In genomic region chr19:51009061-51009891, GRCh38 we compare ENCODE assay signal across 22 cellular contexts. TPM values are rescaled to one million over a fixed set of nuclear protein-coding genes. Genes with fewer than 3 reads are reported as not detected.
DNase-seq lines count a peak whose midpoint lies in the region; ATAC-seq, FAIRE-seq and TF ChIP-seq lines count a peak whose summit lies in the region.
"Had no signal": no experiment of that assay in that cellular context is flagged by ENCODE, and none has a peak within 500 bp of the region (broad histone marks: within the 10 kb centered on the region; RNA-seq: fewer than 3 reads in every experiment).

No MANE protein-coding gene starts in this region.

- no peak overlapping the region for H4K12ac ChIP-seq in trophoblast cell (ENCODE audit: low read depth, low read length)

- H3K27me3 Mint-ChIP-seq in activated T-helper 17 cell treated with anti-CD3 and anti-CD28 coated beads, Interleukin-2, amount 50 U/mL, for 72 hours, result peaks cover 38% of the 10 kb centered on the region
- H3K27me3 Mint-ChIP-seq in nephron progenitor cell (ENCODE audit: low read depth, poor library complexity), result peaks cover 77% of the 10 kb centered on the region

- H3K36me3 Mint-ChIP-seq in activated T-helper 17 cell treated with anti-CD3 and anti-CD28 coated beads, Interleukin-2, amount 50 U/mL, for 72 hours (ENCODE audit: low read depth), result no peaks in the 10 kb centered on the region
- H3K36me3 Mint-ChIP-seq in stimulated activated effector memory CD8-positive, alpha-beta T cell treated with anti-CD3 and anti-CD28 coated beads, Interleukin-12 subunit alpha, Interleukin-12 subunit beta, amount 100 ng/mL, for 72 hours, result no peaks in the 10 kb centered on the region
- H3K36me3 Mint-ChIP-seq in nephron progenitor cell (ENCODE audit: low read depth), result no peaks in the 10 kb centered on the region
- H3K36me3 Mint-ChIP-seq: CD4-positive, alpha-beta memory T cell; IgD-negative memory B cell had no signal

- H3K4me2 ChIP-seq in keratinocyte (ENCODE audit: control insufficient read depth, extremely low read depth, insufficient read depth, low read depth, low read length) (peak overlapping the region; percentile 62), trophoblast cell (ENCODE audit: low read length) (no peak overlapping the region)
- H3K4me2 ChIP-seq: BLaER1 had no signal

- no peak overlapping the region for H3K23ac ChIP-seq in trophoblast cell (ENCODE audit: low read length)

- H2BK5ac ChIP-seq in trophoblast cell (ENCODE audit: low read depth, low read length, poor library complexity), result no peak overlapping the region

- H4K20me1 ChIP-seq in keratinocyte (ENCODE audit: control insufficient read depth, extremely low read depth, insufficient read depth, low read length), result no peaks in the 10 kb centered on the region
- H4K20me1 ChIP-seq: BLaER1 had no signal

- no peak overlapping the region for H3K4me3 Mint-ChIP-seq in activated T-helper 17 cell treated with anti-CD3 and anti-CD28 coated beads, Interleukin-2, amount 50 U/mL, for 72 hours
- no peak overlapping the region for H3K4me3 Mint-ChIP-seq in stimulated activated effector memory CD8-positive, alpha-beta T cell treated with anti-CD3 and anti-CD28 coated beads, Interleukin-12 subunit alpha, Interleukin-12 subunit beta, amount 100 ng/mL, for 72 hours
- H3K4me3 Mint-ChIP-seq in nephron progenitor cell, result no peak overlapping the region
- H3K4me3 Mint-ChIP-seq: CD4-positive, alpha-beta memory T cell; IgD-negative memory B cell had no signal

- no peaks in the 10 kb centered on the region for H3K9me3 Mint-ChIP-seq in activated T-helper 17 cell treated with anti-CD3 and anti-CD28 coated beads, Interleukin-2, amount 50 U/mL, for 72 hours
- H3K9me3 Mint-ChIP-seq in stimulated activated effector memory CD8-positive, alpha-beta T cell treated with anti-CD3 and anti-CD28 coated beads, Interleukin-12 subunit alpha, Interleukin-12 subunit beta, amount 100 ng/mL, for 72 hours, result no peaks in the 10 kb centered on the region
- H3K9me3 Mint-ChIP-seq in nephron progenitor cell, result no peaks in the 10 kb centered on the region

- H4K91ac ChIP-seq in trophoblast cell (ENCODE audit: low read depth, low read length), result no peak overlapping the region

- no peak for TF ChIP-seq CTCF in keratinocyte (optimal IDR thresholded peaks at IDR 0.05 in 1 of 3, IDR thresholded peaks at IDR 0.05 in 1 of 3, conservative IDR thresholded peaks at IDR 0.05 in 1 of 3; ENCODE audit: extremely low read depth in 1 of 3, insufficient read depth in 2 of 3, low read length in 3 of 3)
- TF ChIP-seq CTCF in nephron progenitor cell (IDR thresholded peaks at IDR 0.05), result no peak

- no peak overlapping the region for H2BK12ac ChIP-seq in trophoblast cell (ENCODE audit: low read length)

- ATAC-seq in activated T-helper 17 cell treated with anti-CD3 and anti-CD28 coated beads, Interleukin-2, amount 50 U/mL, for 72 hours (replicated peaks), result peak; percentile 34
- ATAC-seq in stimulated activated effector memory CD8-positive, alpha-beta T cell treated with anti-CD3 and anti-CD28 coated beads, Interleukin-12 subunit alpha, Interleukin-12 subunit beta, amount 100 ng/mL, for 72 hours, result peak; percentile 40
- ATAC-seq: Right ventricle myocardium inferior had no signal

- dilution Hi-C loops in keratinocyte (cut with MboI; ENCODE audit: extremely low pct_ligation_motif_present, low sequenced_read_pairs), result no loop called here

- no peaks in the 10 kb centered on the region for H3K4me1 Mint-ChIP-seq in activated T-helper 17 cell treated with anti-CD3 and anti-CD28 coated beads, Interleukin-2, amount 50 U/mL, for 72 hours
- no peaks in the 10 kb centered on the region for H3K4me1 Mint-ChIP-seq in stimulated activated effector memory CD8-positive, alpha-beta T cell treated with anti-CD3 and anti-CD28 coated beads, Interleukin-12 subunit alpha, Interleukin-12 subunit beta, amount 100 ng/mL, for 72 hours
- H3K4me1 Mint-ChIP-seq in nephron progenitor cell, result peaks cover 11% of the 10 kb centered on the region
- H3K4me1 Mint-ChIP-seq: CD4-positive, alpha-beta memory T cell had no signal

- DNase-seq in H7 (peak; percentile 29), keratinocyte (ENCODE audit: low read depth, low spot score) (no peak), kidney tubule cell (ENCODE audit: low spot score) (no peak), trophoblast cell (no peak), nephron progenitor cell (no peak)
- no peak for DNase-seq in stimulated activated effector memory CD8-positive, alpha-beta T cell treated with anti-CD3 and anti-CD28 coated beads, Interleukin-12 subunit alpha, Interleukin-12 subunit beta, amount 100 ng/mL, for 72 hours (ENCODE audit: low spot score in 2 of 2)
- DNase-seq: Caco-2; CD4-positive, alpha-beta memory T cell; GM23248; NCI-H1105; NCI-H2081 treated with DMSO at 0.1 percent for 48 hours; NCI-H446; NCI-H526; Peyer's patch had no signal

- H3K9me1 ChIP-seq in keratinocyte (ENCODE audit: control insufficient read depth, extremely low read depth, insufficient read depth, low read length), result no peaks in the 10 kb centered on the region

- no peaks in the 10 kb centered on the region for H3K79me1 ChIP-seq in trophoblast cell (ENCODE audit: low read length)

- no peak overlapping the region for H2AK5ac ChIP-seq in trophoblast cell (ENCODE audit: low read length)

- no peak overlapping the region for H3K14ac ChIP-seq in trophoblast cell (ENCODE audit: low read length)

- H3K9me3 ChIP-seq in keratinocyte (ENCODE audit: control insufficient read depth, low read depth, low read length), result no peaks in the 10 kb centered on the region
- peaks cover 3% of the 10 kb centered on the region for H3K9me3 ChIP-seq in trophoblast cell (ENCODE audit: insufficient read depth, low read depth, low read length)
- H3K9me3 ChIP-seq: BLaER1, Caco-2, Peyer's patch, SJSA1 had no signal

- peaks cover 38% of the 10 kb centered on the region for H3K4me1 ChIP-seq in keratinocyte (ENCODE audit: control insufficient read depth, extremely low read depth, insufficient read depth, low read length)
- H3K4me1 ChIP-seq in trophoblast cell (ENCODE audit: control insufficient read depth in 1 of 2, insufficient read depth in 2 of 2, low read length in 2 of 2), result peaks cover 0 to 6% of the 10 kb centered on the region in 2 experiments
- H3K4me1 ChIP-seq: Caco-2, Peyer's patch, SJSA1 had no signal

- H4K8ac ChIP-seq in trophoblast cell (ENCODE audit: low read depth, low read length), result no peak overlapping the region

- no peaks in the 10 kb centered on the region for H3K79me2 ChIP-seq in keratinocyte (ENCODE audit: control insufficient read depth, insufficient read depth, low read length)
- H3K79me2 ChIP-seq in trophoblast cell (ENCODE audit: control insufficient read depth, insufficient read depth, low read length, poor library complexity), result no peaks in the 10 kb centered on the region

- H2AFZ ChIP-seq in keratinocyte (ENCODE audit: control insufficient read depth, low read length) (no peak overlapping the region), trophoblast cell (ENCODE audit: insufficient read depth, low read length, poor library complexity) (no peak overlapping the region)
- H2AFZ ChIP-seq: GM23248 had no signal

- H3K18ac ChIP-seq in trophoblast cell (ENCODE audit: low read length), result no peak overlapping the region

- H3K4me3 ChIP-seq in H7 (ENCODE audit: insufficient read depth, low read depth, low read length), result no peak overlapping the region
- H3K4me3 ChIP-seq in keratinocyte (ENCODE audit: control insufficient read depth in 2 of 3, extremely low read depth in 1 of 3, insufficient read depth in 2 of 3, low read depth in 1 of 3, low read length in 3 of 3), result peak overlapping the region in 1 of 3 experiments; percentile 31
- no peak overlapping the region for H3K4me3 ChIP-seq in trophoblast cell (ENCODE audit: low read depth, low read length)
- H3K4me3 ChIP-seq: BLaER1, GM23248, Peyer's patch, SJSA1 had no signal

- no CpG with 5 or more reads among the region's 19 CpGs for WGBS in trophoblast cell (ENCODE audit: extremely low coverage, insufficient coverage, insufficient read length)

- no peak overlapping the region for H3K4ac ChIP-seq in trophoblast cell (ENCODE audit: low read depth, low read length)

- H3K36me3 ChIP-seq in H7 (replicated peaks; ENCODE audit: control insufficient read depth, insufficient read depth, low read length) (no peaks in the 10 kb centered on the region), keratinocyte (ENCODE audit: control insufficient read depth in 2 of 2, extremely low read depth in 1 of 2, insufficient read depth in 2 of 2, low read length in 2 of 2) (peaks cover under 1 to 4% of the 10 kb centered on the region in 2 experiments), trophoblast cell (ENCODE audit: control insufficient read depth in 1 of 2, insufficient read depth in 2 of 2, low read length in 2 of 2) (no peaks in the 10 kb centered on the region)
- H3K36me3 ChIP-seq: BLaER1, Peyer's patch, SJSA1 had no signal

- FAIRE-seq in keratinocyte (lab: Jason Lieb, UNC), result peak; percentile 32
- FAIRE-seq: GM12892 had no signal

- H3K27ac ChIP-seq in keratinocyte (ENCODE audit: control insufficient read depth, insufficient read depth, low read length) (peak overlapping the region; percentile 54), trophoblast cell (ENCODE audit: low read depth, low read length) (no peak overlapping the region)
- H3K27ac ChIP-seq: BLaER1, GM23248, Peyer's patch, SJSA1 had no signal

- H2BK120ac ChIP-seq in trophoblast cell (ENCODE audit: insufficient read depth, low read length, poor library complexity), result no peak overlapping the region

- H3K9ac ChIP-seq in keratinocyte (ENCODE audit: control insufficient read depth, extremely low read depth, insufficient read depth, low read length) (peak overlapping the region; percentile 54), trophoblast cell (ENCODE audit: low read length) (no peak overlapping the region)
- H3K9ac ChIP-seq: BLaER1, GM23248 had no signal

- H3K27ac Mint-ChIP-seq in activated T-helper 17 cell treated with anti-CD3 and anti-CD28 coated beads, Interleukin-2, amount 50 U/mL, for 72 hours, result no peak overlapping the region
- no peak overlapping the region for H3K27ac Mint-ChIP-seq in stimulated activated effector memory CD8-positive, alpha-beta T cell treated with anti-CD3 and anti-CD28 coated beads, Interleukin-12 subunit alpha, Interleukin-12 subunit beta, amount 100 ng/mL, for 72 hours
- H3K27ac Mint-ChIP-seq in nephron progenitor cell, result no peak overlapping the region
- H3K27ac Mint-ChIP-seq: CD4-positive, alpha-beta memory T cell had no signal

- peaks cover 12% of the 10 kb centered on the region; the same call in 1 of the 2 replicates for H3K27me3 ChIP-seq in H7 (ENCODE audit: control insufficient read depth, insufficient read depth, low read length)
- no peaks in the 10 kb centered on the region for H3K27me3 ChIP-seq in keratinocyte (ENCODE audit: control insufficient read depth, extremely low read depth, insufficient read depth, low read length)
- H3K27me3 ChIP-seq in trophoblast cell (ENCODE audit: insufficient read depth, low read length), result no peaks in the 10 kb centered on the region
- H3K27me3 ChIP-seq: BLaER1, Peyer's patch had no signal

RNA-seq across cellular contexts. Expression of gene KLK8, which starts 7.9 kb away (rescaled TPM):
- total RNA-seq in H7 (2014; rRNA removed; shearing (Covaris generic)), result 6.4 and 11.0 TPM in 2 replicates
- not detected for total RNA-seq in activated T-helper 17 cell treated with anti-CD3 and anti-CD28 coated beads, Interleukin-2, amount 50 U/mL, for 72 hours
- 88.8 to 232 TPM (median 118 TPM) in 3 replicates for polyA plus RNA-seq in keratinocyte
- polyA plus RNA-seq in keratinocyte (2011; ENCODE audit: low read depth), result 465 TPM
- 101 and 121 TPM in 2 replicates for polyA plus RNA-seq in keratinocyte (2011; cell fraction: cytosol; rRNA removed)
- 103 and 104 TPM in 2 replicates for polyA plus RNA-seq in keratinocyte (2011; cell fraction: nucleus; rRNA removed)
- polyA plus RNA-seq in keratinocyte (2012; ENCODE audit: low replicate concordance), result 205 and 602 TPM in 2 replicates
- 75.5 to 165 TPM (median 104 TPM) in 3 replicates for polyA minus RNA-seq in keratinocyte
- polyA minus RNA-seq in keratinocyte (2011; cell fraction: cytosol; rRNA and poly(A)+ RNA removed), result 82.9 TPM
- polyA minus RNA-seq in keratinocyte (2011; cell fraction: nucleus; rRNA and poly(A)+ RNA removed), result 61.0 and 75.9 TPM in 2 replicates
- 1.6 TPM in 2 replicates for polyA plus RNA-seq in trophoblast cell (2013)
- total RNA-seq: CD4-positive, alpha-beta memory T cell; G401; GM23248; OCI-LY7; Peyer's patch; Right ventricle myocardium inferior; SJSA1 had no signal
- polyA plus RNA-seq: CD4-positive, alpha-beta memory T cell; GM23248; IgD-negative memory B cell had no signal

RNA-seq across cellular contexts. Expression of gene KLK10, which starts 10.2 kb away (rescaled TPM):
- total RNA-seq in H7 (2014; rRNA removed; shearing (Covaris generic)), result 0.14 and 2.4 TPM in 2 replicates
- not detected for total RNA-seq in activated T-helper 17 cell treated with anti-CD3 and anti-CD28 coated beads, Interleukin-2, amount 50 U/mL, for 72 hours
- 56.3 to 97.5 TPM (median 95.3 TPM) in 3 replicates for polyA plus RNA-seq in keratinocyte
- 229 TPM for polyA plus RNA-seq in keratinocyte (2011; ENCODE audit: low read depth)
- 130 and 165 TPM in 2 replicates for polyA plus RNA-seq in keratinocyte (2011; cell fraction: cytosol; rRNA removed)
- polyA plus RNA-seq in keratinocyte (2011; cell fraction: nucleus; rRNA removed), result 213 and 216 TPM in 2 replicates
- 105 and 359 TPM in 2 replicates for polyA plus RNA-seq in keratinocyte (2012; ENCODE audit: low replicate concordance)
- 56.9 to 212 TPM (median 115 TPM) in 3 replicates for polyA minus RNA-seq in keratinocyte
- polyA minus RNA-seq in keratinocyte (2011; cell fraction: cytosol; rRNA and poly(A)+ RNA removed), result 217 TPM
- polyA minus RNA-seq in keratinocyte (2011; cell fraction: nucleus; rRNA and poly(A)+ RNA removed), result 112 and 176 TPM in 2 replicates
- polyA plus RNA-seq in trophoblast cell (2013), result 0.79 and 0.94 TPM in 2 replicates
- total RNA-seq: Caco-2; CD4-positive, alpha-beta memory T cell; G401; GM23248; OCI-LY7; Right ventricle myocardium inferior; SJSA1 had no signal
- polyA plus RNA-seq: CD4-positive, alpha-beta memory T cell; GM23248; IgD-negative memory B cell had no signal

RNA-seq across cellular contexts. Expression of gene KLK11, which starts 17.1 kb away (rescaled TPM):
- total RNA-seq in H7 (2014; rRNA removed; shearing (Covaris generic)), result not detected in 2 replicates
- total RNA-seq in activated T-helper 17 cell treated with anti-CD3 and anti-CD28 coated beads, Interleukin-2, amount 50 U/mL, for 72 hours, result not detected
- 12.8 to 39.0 TPM (median 18.0 TPM) in 3 replicates for polyA plus RNA-seq in keratinocyte
- 70.5 TPM for polyA plus RNA-seq in keratinocyte (2011; ENCODE audit: low read depth)
- 29.1 and 35.1 TPM in 2 replicates for polyA plus RNA-seq in keratinocyte (2011; cell fraction: cytosol; rRNA removed)
- 57.0 and 68.1 TPM in 2 replicates for polyA plus RNA-seq in keratinocyte (2011; cell fraction: nucleus; rRNA removed)
- 16.1 and 182 TPM in 2 replicates for polyA plus RNA-seq in keratinocyte (2012; ENCODE audit: low replicate concordance)
- 8.1 to 22.2 TPM (median 10.7 TPM) in 3 replicates for polyA minus RNA-seq in keratinocyte
- polyA minus RNA-seq in keratinocyte (2011; cell fraction: cytosol; rRNA and poly(A)+ RNA removed), result 38.9 TPM
- polyA minus RNA-seq in keratinocyte (2011; cell fraction: nucleus; rRNA and poly(A)+ RNA removed), result 14.5 and 16.5 TPM in 2 replicates
- polyA plus RNA-seq in trophoblast cell (2013), result not detected in 2 replicates
- total RNA-seq: Caco-2; CD4-positive, alpha-beta memory T cell; G401; GM23248; OCI-LY7; Right ventricle myocardium inferior; SJSA1 had no signal
- polyA plus RNA-seq: CD4-positive, alpha-beta memory T cell; GM23248; IgD-negative memory B cell had no signal

RNA-seq across cellular contexts. Expression of gene KLK12, which starts 25.5 kb away (rescaled TPM):
- not detected in 2 replicates for total RNA-seq in H7 (2014; rRNA removed; shearing (Covaris generic))
- total RNA-seq in activated T-helper 17 cell treated with anti-CD3 and anti-CD28 coated beads, Interleukin-2, amount 50 U/mL, for 72 hours, result not detected
- polyA plus RNA-seq in keratinocyte, result not detected in 3 replicates
- not detected for polyA plus RNA-seq in keratinocyte (2011; ENCODE audit: low read depth)
- not detected in 2 replicates for polyA plus RNA-seq in keratinocyte (2011; cell fraction: cytosol; rRNA removed)
- polyA plus RNA-seq in keratinocyte (2011; cell fraction: nucleus; rRNA removed), result not detected in 2 replicates
- polyA plus RNA-seq in keratinocyte (2012; ENCODE audit: low replicate concordance), result not detected in 2 replicates
- not detected in 3 replicates for polyA minus RNA-seq in keratinocyte
- not detected for polyA minus RNA-seq in keratinocyte (2011; cell fraction: cytosol; rRNA and poly(A)+ RNA removed)
- polyA minus RNA-seq in keratinocyte (2011; cell fraction: nucleus; rRNA and poly(A)+ RNA removed), result not detected in 2 replicates
- not detected in 2 replicates for polyA plus RNA-seq in trophoblast cell (2013)
- total RNA-seq: Caco-2; CD4-positive, alpha-beta memory T cell; G401; GM23248; OCI-LY7; Right ventricle myocardium inferior; SJSA1 had no signal
- polyA plus RNA-seq: CD4-positive, alpha-beta memory T cell; GM23248; IgD-negative memory B cell had no signal

RNA-seq across cellular contexts. Expression of gene KLK7, which starts 25.6 kb away (rescaled TPM):
- total RNA-seq in H7 (2014; rRNA removed; shearing (Covaris generic)), result 0.24 and 1.1 TPM in 2 replicates
- not detected for total RNA-seq in activated T-helper 17 cell treated with anti-CD3 and anti-CD28 coated beads, Interleukin-2, amount 50 U/mL, for 72 hours
- 22.4 to 33.8 TPM (median 29.2 TPM) in 3 replicates for polyA plus RNA-seq in keratinocyte
- polyA plus RNA-seq in keratinocyte (2011; ENCODE audit: low read depth), result 140 TPM
- polyA plus RNA-seq in keratinocyte (2011; cell fraction: cytosol; rRNA removed), result 27.6 and 59.2 TPM in 2 replicates
- polyA plus RNA-seq in keratinocyte (2011; cell fraction: nucleus; rRNA removed), result 89.8 and 155 TPM in 2 replicates
- 36.2 and 757 TPM in 2 replicates for polyA plus RNA-seq in keratinocyte (2012; ENCODE audit: low replicate concordance)
- 11.1 to 66.6 TPM (median 14.4 TPM) in 3 replicates for polyA minus RNA-seq in keratinocyte
- polyA minus RNA-seq in keratinocyte (2011; cell fraction: cytosol; rRNA and poly(A)+ RNA removed), result 16.1 TPM
- polyA minus RNA-seq in keratinocyte (2011; cell fraction: nucleus; rRNA and poly(A)+ RNA removed), result 39.9 and 57.8 TPM in 2 replicates
- polyA plus RNA-seq in trophoblast cell (2013), result 0.21 and 0.26 TPM in 2 replicates
- total RNA-seq: Caco-2; CD4-positive, alpha-beta memory T cell; G401; GM23248; OCI-LY7; Right ventricle myocardium inferior; SJSA1 had no signal
- polyA plus RNA-seq: CD4-positive, alpha-beta memory T cell; GM23248; IgD-negative memory B cell had no signal
